In genomic region chr16:8796469-8797363, GRCh38 we compare ENCODE assay signal across 1 cellular context.
A peak's percentile ranks its signal among the peaks of the same experiment; 100 is the strongest.
TF ChIP-seq lines count a peak whose summit lies in the region.

No MANE protein-coding gene starts in this region.

TF ChIP-seq in HepG2, 621 proteins besides CTCF, POLR2A, EP300 and RAD21 (continues in another document):
- TF ChIP-seq ZNF768 (CRISPR knock-in tag; IDR thresholded peaks at IDR 0.05) (peak; percentile 85), ZSCAN9 (CRISPR knock-in tag; IDR thresholded peaks at IDR 0.05; ENCODE audit: borderline replicate concordance) (no peak), HNRNPL (IDR thresholded peaks at IDR 0.05; ENCODE audit: low read depth, low read length) (no peak), ZNF431 (CRISPR knock-in tag; IDR thresholded peaks at IDR 0.05; ENCODE audit: borderline replicate concordance, low read depth) (no peak), THAP9 (CRISPR knock-in tag; IDR thresholded peaks at IDR 0.05; ENCODE audit: borderline replicate concordance) (no peak), HMG20B (CRISPR knock-in tag; conservative IDR thresholded peaks at IDR 0.05) (no peak), EZH2 (conservative IDR thresholded peaks at IDR 0.05; ENCODE audit: low read depth, low read length) (no peak), HIVEP1 (CRISPR knock-in tag; IDR thresholded peaks at IDR 0.05) (no peak), NR1H2 (CRISPR knock-in tag; IDR thresholded peaks at IDR 0.05; ENCODE audit: borderline replicate concordance, low read depth) (no peak), FOXO1 (CRISPR knock-in tag; IDR thresholded peaks at IDR 0.05) (no peak), ZNF468 (CRISPR knock-in tag; IDR thresholded peaks at IDR 0.05) (0 out of 2 replicates have a peak, but pooled peaks have one; percentile 71), ATF3 (CRISPR knock-in tag; IDR thresholded peaks at IDR 0.05) (0 out of 2 replicates have a peak, but pooled peaks have one; percentile 13), IRX3 (CRISPR knock-in tag; IDR thresholded peaks at IDR 0.05; ENCODE audit: borderline replicate concordance, low read depth) (peak; percentile 21; the same call in 1 of the 2 replicates), ZNF432 (CRISPR knock-in tag; IDR thresholded peaks at IDR 0.05; ENCODE audit: borderline replicate concordance) (0 out of 2 replicates have a peak, but pooled peaks have one; percentile 33), NR2F2 (IDR thresholded peaks at IDR 0.05; ENCODE audit: borderline replicate concordance, low read depth) (no peak), PHF8 (CRISPR knock-in tag; IDR thresholded peaks at IDR 0.05) (no peak), ZNF3 (CRISPR knock-in tag; IDR thresholded peaks at IDR 0.05) (no peak; the same call in 1 of the 2 replicates), HNRNPK (IDR thresholded peaks at IDR 0.05; ENCODE audit: low read depth, low read length, poor library complexity, severe bottlenecking) (no peak), CENPBD1 (CRISPR knock-in tag; IDR thresholded peaks at IDR 0.05; ENCODE audit: borderline replicate concordance, low read depth) (peak; percentile 79; the same call in 1 of the 2 replicates), SP5 (CRISPR knock-in tag; IDR thresholded peaks at IDR 0.05; ENCODE audit: borderline replicate concordance, low read depth) (no peak), SPEN (CRISPR knock-in tag; IDR thresholded peaks at IDR 0.05; ENCODE audit: low read depth) (no peak), CCAR2 (optimal IDR thresholded peaks at IDR 0.05; ENCODE audit: low read depth, low read length) (no peak), DDIT3 (CRISPR knock-in tag; IDR thresholded peaks at IDR 0.05) (no peak), ZMYM3 (CRISPR knock-in tag; IDR thresholded peaks at IDR 0.05) (peak; percentile 56; the same call in 1 of the 2 replicates), ZNF33A (CRISPR knock-in tag; IDR thresholded peaks at IDR 0.05; ENCODE audit: borderline replicate concordance) (0 out of 2 replicates have a peak, but pooled peaks have one; percentile 60), KMT2B (CRISPR knock-in tag; IDR thresholded peaks at IDR 0.05) (no peak), ZNF331 (CRISPR knock-in tag; IDR thresholded peaks at IDR 0.05) (no peak), ZNF816 (CRISPR knock-in tag; IDR thresholded peaks at IDR 0.05; ENCODE audit: borderline replicate concordance) (peak; percentile 26), ZNF775 (CRISPR knock-in tag; IDR thresholded peaks at IDR 0.05; ENCODE audit: borderline replicate concordance) (no peak), ZNF496 (CRISPR knock-in tag; IDR thresholded peaks at IDR 0.05; ENCODE audit: insufficient replicate concordance) (no peak), ZNF503 (CRISPR knock-in tag; IDR thresholded peaks at IDR 0.05) (no peak), U2AF2 (IDR thresholded peaks at IDR 0.05; ENCODE audit: low read depth, low read length) (no peak), SAFB2 (CRISPR knock-in tag; IDR thresholded peaks at IDR 0.05; ENCODE audit: borderline replicate concordance, low read depth) (no peak), ZNF256 (CRISPR knock-in tag; conservative IDR thresholded peaks at IDR 0.05) (no peak), NFIC (IDR thresholded peaks at IDR 0.05; ENCODE audit: low read length) (peak; percentile 40; the same call in 1 of the 2 replicates), MTA3 (CRISPR knock-in tag; IDR thresholded peaks at IDR 0.05) (no peak), ZNF784 (CRISPR knock-in tag; IDR thresholded peaks at IDR 0.05; ENCODE audit: borderline replicate concordance) (no peak), ZNF20 (CRISPR knock-in tag; IDR thresholded peaks at IDR 0.05) (no peak), ZNF296 (CRISPR knock-in tag; conservative IDR thresholded peaks at IDR 0.05) (peak; percentile 65; the same call in 1 of the 2 replicates), ZEB1 (IDR thresholded peaks at IDR 0.05; ENCODE audit: insufficient replicate concordance, low read depth) (peak; percentile 8), JDP2 (CRISPR knock-in tag; IDR thresholded peaks at IDR 0.05; ENCODE audit: borderline replicate concordance) (peak; percentile 9; the same call in 1 of the 2 replicates), ZNF513 (CRISPR knock-in tag; conservative IDR thresholded peaks at IDR 0.05) (no peak), FOXP4 (CRISPR knock-in tag; IDR thresholded peaks at IDR 0.05) (no peak), MTF2 (CRISPR knock-in tag; IDR thresholded peaks at IDR 0.05; ENCODE audit: borderline replicate concordance) (0 out of 2 replicates have a peak, but pooled peaks have one; percentile 33), E2F2 (CRISPR knock-in tag; IDR thresholded peaks at IDR 0.05; ENCODE audit: borderline replicate concordance) (no peak), ZNF598 (CRISPR knock-in tag; IDR thresholded peaks at IDR 0.05; ENCODE audit: borderline replicate concordance) (0 out of 2 replicates have a peak, but pooled peaks have one; percentile 35), REST (IDR thresholded peaks at IDR 0.05; ENCODE audit: borderline replicate concordance in 1 of 2, low read depth in 1 of 2, low read length in 2 of 2) (no peak), ZFY (CRISPR knock-in tag; IDR thresholded peaks at IDR 0.05) (no peak), RORA (CRISPR knock-in tag; IDR thresholded peaks at IDR 0.05) (no peak)
